In genomic region chr1:219273088-219273686, GRCh38 we compare ENCODE assay signal across 26 cellular contexts.
"Had no signal": no experiment of that assay in that cellular context is flagged by ENCODE, and none has a peak within 500 bp of the region (broad histone marks: within the 10 kb centered on the region; RNA-seq: fewer than 3 reads in every experiment).

No MANE protein-coding gene starts in this region.

- H3K4me1 ChIP-seq: gastrocnemius medialis had no signal

- DNase-seq: dorsolateral prefrontal cortex; effector CD4-positive, alpha-beta T cell; foreskin fibroblast; gastrocnemius medialis; head of caudate nucleus; kidney; mucosa of descending colon; naive B cell; pancreas; sigmoid colon; stimulated activated CD4-positive, alpha-beta T cell treated with anti-CD3 and anti-CD28 coated beads, Interleukin-2, amount 100 ng/mL, for 24 hours; stimulated activated naive B cell treated with anti-CD40 and anti-IgM and Interleukin-4, amounts not matched to agents 10 μg/mL and 1 μg/mL and 100 μg/mL, for 72 hours; upper lobe of left lung had no signal

- ATAC-seq: gastrocnemius medialis; left lobe of liver; mucosa of descending colon; natural killer cell treated with Interleukin-12 subunit alpha and Interleukin-12 subunit beta and Interleukin-15 and Interleukin-18, amount 100 ng/mL, for 72 hours; pancreas; stimulated activated naive B cell treated with anti-CD40 and anti-IgM and Interleukin-4, amounts not matched to agents 10 μg/mL and 1 μg/mL and 100 μg/mL, for 72 hours had no signal

- H3K9me3 ChIP-seq: gastrocnemius medialis, mucosa of descending colon, neutrophil, pancreas, sigmoid colon, thoracic aorta, tibial nerve, upper lobe of left lung had no signal

- H3K27ac Mint-ChIP-seq: memory B cell; natural killer cell treated with Interleukin-12 subunit alpha and Interleukin-12 subunit beta and Interleukin-15 and Interleukin-18, amount 100 ng/mL, for 72 hours; progenitor cell of endocrine pancreas; stimulated activated naive B cell treated with anti-CD40 and anti-IgM and Interleukin-4, amounts not matched to agents 10 μg/mL and 1 μg/mL and 100 μg/mL, for 72 hours; stimulated activated naive CD8-positive, alpha-beta T cell treated with anti-CD3 and anti-CD28 coated beads, Interleukin-15, Interleukin-2, amounts not matched to agents 100 ng/mL and 50 ng/mL, for 24 hours had no signal

- H3K4me3 ChIP-seq: lung, mucosa of descending colon, pancreas, sigmoid colon, upper lobe of left lung had no signal

- H3K27me3 ChIP-seq: dorsolateral prefrontal cortex, gastrocnemius medialis, neutrophil, pancreas, sigmoid colon, tibial nerve, upper lobe of left lung had no signal

- H3K4me1 Mint-ChIP-seq: naive B cell; stimulated activated naive B cell treated with anti-CD40 and anti-IgM and Interleukin-4, amounts not matched to agents 10 μg/mL and 1 μg/mL and 100 μg/mL, for 72 hours had no signal

- H3K36me3 Mint-ChIP-seq: mesothelial cell of epicardium; natural killer cell treated with Interleukin-12 subunit alpha and Interleukin-12 subunit beta and Interleukin-15 and Interleukin-18, amount 100 ng/mL, for 72 hours had no signal

- H3K27me3 Mint-ChIP-seq: memory B cell; naive B cell; natural killer cell treated with Interleukin-12 subunit alpha and Interleukin-12 subunit beta and Interleukin-15 and Interleukin-18, amount 100 ng/mL, for 72 hours; progenitor cell of endocrine pancreas; stimulated activated naive B cell treated with anti-CD40 and anti-IgM and Interleukin-4, amounts not matched to agents 10 μg/mL and 1 μg/mL and 100 μg/mL, for 72 hours; stimulated activated naive CD8-positive, alpha-beta T cell treated with anti-CD3 and anti-CD28 coated beads, Interleukin-15, Interleukin-2, amounts not matched to agents 100 ng/mL and 50 ng/mL, for 24 hours had no signal

- H3K36me3 ChIP-seq: gastrocnemius medialis, neutrophil, pancreas, sigmoid colon, thoracic aorta, tibial nerve had no signal

- FAIRE-seq: colon, kidney, pancreas, urothelium cell line had no signal

- H3K4me3 Mint-ChIP-seq: memory B cell; mesothelial cell of epicardium; naive B cell; natural killer cell treated with Interleukin-12 subunit alpha and Interleukin-12 subunit beta and Interleukin-15 and Interleukin-18, amount 100 ng/mL, for 72 hours; neural crest cell; stimulated activated naive B cell treated with anti-CD40 and anti-IgM and Interleukin-4, amounts not matched to agents 10 μg/mL and 1 μg/mL and 100 μg/mL, for 72 hours; stimulated activated naive CD8-positive, alpha-beta T cell treated with anti-CD3 and anti-CD28 coated beads, Interleukin-15, Interleukin-2, amounts not matched to agents 100 ng/mL and 50 ng/mL, for 24 hours had no signal

- H3K27ac ChIP-seq: gastrocnemius medialis, neutrophil, pancreas, upper lobe of left lung had no signal
